13 cellular contexts compared by ENCODE assay signal in the genomic region with DNA sequence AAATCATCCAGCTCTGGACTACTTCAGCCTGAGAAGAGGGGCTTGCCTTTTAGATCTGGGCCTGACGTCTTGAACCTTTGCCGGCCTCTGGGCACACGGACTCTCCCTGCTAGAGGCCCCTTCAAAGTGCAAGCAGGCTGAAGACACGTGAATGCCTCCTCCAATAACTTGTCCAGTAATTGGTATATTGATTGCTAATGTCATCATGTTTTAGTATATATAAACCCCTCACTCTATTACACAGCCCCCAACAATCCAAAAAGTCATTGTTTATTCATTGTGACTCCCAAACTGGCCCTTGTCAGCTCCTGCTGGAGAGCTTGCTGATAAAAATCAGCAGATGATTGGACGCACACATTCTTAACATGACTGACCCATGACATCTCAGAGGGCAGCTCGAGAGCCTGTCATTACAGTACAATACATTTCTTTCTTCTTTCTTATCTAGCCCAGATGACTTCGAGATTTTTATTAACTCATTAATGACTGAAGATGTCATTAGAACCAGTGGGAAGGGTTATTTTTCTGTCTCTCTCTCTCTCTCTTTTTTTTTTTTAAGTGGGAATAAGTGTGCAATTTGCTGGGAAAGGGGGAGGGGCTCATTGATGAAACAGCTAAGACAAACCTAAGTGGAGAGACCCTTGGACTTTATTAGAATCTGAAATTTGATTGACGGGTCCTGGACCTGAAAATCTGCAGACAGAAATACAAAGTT.
DNase-seq lines count a peak whose midpoint lies in the region; ATAC-seq lines count a peak whose summit lies in the region.
"Had no signal": no experiment of that assay in that cellular context is flagged by ENCODE, and none has a peak within 500 bp of the region (broad histone marks: within the 10 kb centered on the region; RNA-seq: fewer than 3 reads in every experiment).

No MANE protein-coding gene starts in this region.

- H3K36me3 ChIP-seq in mesenchymal stem cell (ENCODE audit: control insufficient read depth in 1 of 2, insufficient read depth in 2 of 2, low read depth in 1 of 2, low read length in 2 of 2): peaks cover 0 to 39% of the 10 kb centered on the region in 2 experiments
- H3K36me3 ChIP-seq: HAP-1 had no signal

- no peak overlapping the region for H3K4ac ChIP-seq in mesenchymal stem cell (ENCODE audit: low read depth in 1 of 2, low read length in 2 of 2)

- H3K27me3 ChIP-seq in mesenchymal stem cell (ENCODE audit: control insufficient read depth in 1 of 2, insufficient read depth in 1 of 2, low read length in 2 of 2): no peaks in the 10 kb centered on the region

- WGBS in mesenchymal stem cell: 27% methylated on average over 6 of the region's 8 CpGs

- H3K27ac ChIP-seq in mesenchymal stem cell (ENCODE audit: low read length, poor library complexity, severe bottlenecking): peak overlapping the region; percentile 18

- no peak overlapping the region for H2AFZ ChIP-seq in mesenchymal stem cell (ENCODE audit: low read depth, low read length)

- H3K4me3 ChIP-seq in mesenchymal stem cell (ENCODE audit: insufficient read depth in 1 of 2, low read depth in 1 of 2, low read length in 2 of 2): no peak overlapping the region
- H3K4me3 ChIP-seq: HAP-1 had no signal

- no peak for ATAC-seq in HG02970 (IDR thresholded peaks at IDR 0.05; ENCODE audit: low FRiP score, unreplicated experiment)
- ATAC-seq in HG03097 (IDR thresholded peaks at IDR 0.05; ENCODE audit: low FRiP score, unreplicated experiment): no peak

- H4K8ac ChIP-seq in mesenchymal stem cell (ENCODE audit: low read length): no peak overlapping the region

- H4K91ac ChIP-seq in mesenchymal stem cell (ENCODE audit: low read length): no peak overlapping the region

- no peaks in the 10 kb centered on the region for H3K9me3 ChIP-seq in mesenchymal stem cell (ENCODE audit: control insufficient read depth, low read length)
- H3K9me3 ChIP-seq: HAP-1 had no signal

- H3K14ac ChIP-seq in mesenchymal stem cell (ENCODE audit: low read length in 2 of 2): no peak overlapping the region

- no peak overlapping the region for H3K4me2 ChIP-seq in mesenchymal stem cell (ENCODE audit: low read length, poor library complexity, severe bottlenecking)

- peaks cover 14% of the 10 kb centered on the region for H3K4me1 ChIP-seq in mesenchymal stem cell (ENCODE audit: control insufficient read depth, insufficient read depth, low read depth, low read length)

- H2BK15ac ChIP-seq in mesenchymal stem cell (ENCODE audit: low read depth, poor library complexity, severe bottlenecking): no peak overlapping the region

- H2BK12ac ChIP-seq in mesenchymal stem cell (ENCODE audit: low read length in 2 of 2): no peak overlapping the region

- no peak overlapping the region for H2BK5ac ChIP-seq in mesenchymal stem cell (ENCODE audit: low read depth, low read length, poor library complexity, severe bottlenecking)

- no peak overlapping the region for H3K23ac ChIP-seq in mesenchymal stem cell (ENCODE audit: low read length in 2 of 2)

- peak overlapping the region; percentile 74 for H2AK5ac ChIP-seq in mesenchymal stem cell (ENCODE audit: low read length, severe bottlenecking)

- H3K79me1 ChIP-seq in mesenchymal stem cell (replicated peaks; ENCODE audit: low read length, poor library complexity, severe bottlenecking): peaks cover 9% of the 10 kb centered on the region

- H3K9ac ChIP-seq in mesenchymal stem cell (ENCODE audit: low read length): no peak overlapping the region

- DNase-seq in A172 (ENCODE audit: low spot score): peak; percentile 80
- peak; percentile 41 for DNase-seq in HuH-7.5 (ENCODE audit: low spot score)
- peak; percentile 30 for DNase-seq in astrocyte of the hippocampus (ENCODE audit: low read depth, low spot score)
- DNase-seq in mesenchymal stem cell: peak; percentile 54
- DNase-seq in activated naive CD4-positive, alpha-beta T cell treated with anti-CD3 and anti-CD28 coated beads, Interleukin-2, amount 50 U/mL, for 16 hours: no peak
- no peak for DNase-seq in NCI-H2171 treated with DMSO at 0.1 percent for 48 hours (lab: John Stamatoyannopoulos, UW)
- DNase-seq: GDM1; NCI-H1092 treated with DMSO at 0.1 percent for 48 hours; stimulated activated CD4-positive, alpha-beta T cell treated with anti-CD3 and anti-CD28 coated beads, Interleukin-12 subunit alpha, Interleukin-12 subunit beta, amount 100 ng/mL, for 4 hours; stimulated activated naive CD4-positive, alpha-beta T cell had no signal

- H3K18ac ChIP-seq in mesenchymal stem cell (ENCODE audit: low read depth in 1 of 2, low read length in 2 of 2): no peak overlapping the region

- no peak overlapping the region for H2BK120ac ChIP-seq in mesenchymal stem cell (ENCODE audit: low read depth, low read length)

Comparison
In these comparisons a context has a peak if more than half of its experiments do, and no peak if none do; other contexts are left out.
1. DNase-seq: peak in A172 (single experiment), HuH-7.5 (single experiment), astrocyte of the hippocampus (single experiment) and mesenchymal stem cell (single experiment); none in activated naive CD4-positive, alpha-beta T cell treated with anti-CD3 and anti-CD28 coated beads, Interleukin-2, amount 50 U/mL, for 16 hours (single experiment) and NCI-H2171 treated with DMSO at 0.1 percent for 48 hours (single experiment).